12 cellular contexts compared by ENCODE assay signal in genomic region chr3:159796744-159797143, GRCh38. TPM values are rescaled to one million over a fixed set of nuclear protein-coding genes. Genes with fewer than 3 reads are reported as not detected.
DNase-seq lines count a peak whose midpoint lies in the region; ATAC-seq and TF ChIP-seq lines count a peak whose summit lies in the region.
"Had no signal": no experiment of that assay in that cellular context is flagged by ENCODE, and none has a peak within 500 bp of the region (broad histone marks: within the 10 kb centered on the region; RNA-seq: fewer than 3 reads in every experiment).

No MANE protein-coding gene starts in this region.

- no peaks in the 10 kb centered on the region for H4K20me1 ChIP-seq in GM23248 (ENCODE audit: insufficient read depth)

- no peak overlapping the region for H3K4me3 Mint-ChIP-seq in activated CD4-positive, alpha-beta T cell treated with anti-CD3 and anti-CD28 coated beads, Interleukin-2, amount 10 ng/mL, durations not matched to agents 7 days and 5 days

- peak overlapping the region; percentile 92 for H3K27ac ChIP-seq in GM23248
- peak overlapping the region; percentile 45 for H3K27ac ChIP-seq in skeletal muscle tissue (ENCODE audit: low read depth, low read length)
- no peak overlapping the region for H3K27ac ChIP-seq in A673 (ENCODE audit: low read depth, low read length, poor library complexity, severe bottlenecking)
- H3K27ac ChIP-seq: WERI-Rb-1 had no signal

- no peaks in the 10 kb centered on the region for H3K4me1 Mint-ChIP-seq in activated CD4-positive, alpha-beta T cell treated with anti-CD3 and anti-CD28 coated beads, Interleukin-2, amount 10 ng/mL, durations not matched to agents 7 days and 5 days

- H3K4me2 ChIP-seq in GM23248 (ENCODE audit: unreplicated experiment) = peak overlapping the region; percentile 9

- 0 to 3% methylated on average over 1 of the region's 1 CpG for WGBS in GM23248 (ENCODE audit: low coverage in 1 of 2, low lambda C conversion rate in 2 of 2, missing lambda C conversion rate in 2 of 2), 2 experiments

- H3K36me3 ChIP-seq in GM23248 (ENCODE audit: low read depth) (no peaks in the 10 kb centered on the region), skeletal muscle tissue (ENCODE audit: control insufficient read depth in 3 of 3, insufficient read depth in 3 of 3, low read length in 3 of 3) (no peaks in the 10 kb centered on the region), A673 (ENCODE audit: insufficient read depth, low read length, poor library complexity, severe bottlenecking) (no peaks in the 10 kb centered on the region)
- H3K36me3 ChIP-seq: WERI-Rb-1 had no signal

- POLR2A ChIA-PET in A673 (lab: Charles Lee; ENCODE audit: low non-redundant PET) = no interaction called here
- POLR2A ChIA-PET in activated CD4-positive, alpha-beta T cell treated with anti-CD3 and anti-CD28 coated beads, Interleukin-2, amount 10 ng/mL, durations not matched to agents 7 days and 5 days (lab: Charles Lee) = no interaction called here

- H3K36me3 Mint-ChIP-seq in activated CD4-positive, alpha-beta T cell treated with anti-CD3 and anti-CD28 coated beads, Interleukin-2, amount 10 ng/mL, durations not matched to agents 7 days and 5 days (ENCODE audit: low read depth) = no peaks in the 10 kb centered on the region

- H3F3A ChIP-seq in GM23248 (ENCODE audit: insufficient read depth) = peaks cover 38% of the 10 kb centered on the region

- ATAC-seq in left ventricle myocardium superior = peak; percentile 32

- no peak overlapping the region for H2AFZ ChIP-seq in GM23248

- H3K79me2 ChIP-seq in GM23248 (ENCODE audit: insufficient read depth) = peaks cover 97% of the 10 kb centered on the region

- no peaks in the 10 kb centered on the region for H3K9me3 Mint-ChIP-seq in activated CD4-positive, alpha-beta T cell treated with anti-CD3 and anti-CD28 coated beads, Interleukin-2, amount 10 ng/mL, durations not matched to agents 7 days and 5 days

- no peaks in the 10 kb centered on the region for H3K9me2 ChIP-seq in GM23248 (ENCODE audit: insufficient read depth)

- H3K27me3 ChIP-seq in GM23248 (replicated peaks; ENCODE audit: insufficient read depth) = no peaks in the 10 kb centered on the region
- H3K27me3 ChIP-seq in skeletal muscle tissue (ENCODE audit: control insufficient read depth in 3 of 3, insufficient read depth in 3 of 3, low read length in 3 of 3) = no peaks in the 10 kb centered on the region
- no peaks in the 10 kb centered on the region for H3K27me3 ChIP-seq in A673 (replicated peaks; ENCODE audit: insufficient read depth, low read depth, low read length, poor library complexity)

- H3K4me3 ChIP-seq in GM23248 (no peak overlapping the region), astrocyte of the cerebellum (ENCODE audit: low read depth, low read length) (no peak overlapping the region), skeletal muscle tissue (ENCODE audit: low read length in 3 of 3) (no peak overlapping the region), A673 (ENCODE audit: low read depth, low read length, poor library complexity, severe bottlenecking) (no peak overlapping the region)

- in situ Hi-C loops in GM23248 (cut with MboI) (no loop called here), astrocyte of the cerebellum (cut with HindIII; ENCODE audit: low sequenced_read_pairs) (no loop called here)

- DNase-seq in GM23248 (peak; percentile 96), astrocyte of the cerebellum (ENCODE audit: low read depth) (peak; percentile 66), left ventricle myocardium superior (no peak), A673 (ENCODE audit: low spot score) (no peak), NCI-H510A treated with DMSO at 0.1 percent for 48 hours (lab: John Stamatoyannopoulos, UW) (no peak), NCI-H2081 treated with DMSO at 0.1 percent for 48 hours (lab: John Stamatoyannopoulos, UW) (no peak)
- DNase-seq in activated CD4-positive, alpha-beta T cell treated with anti-CD3 and anti-CD28 coated beads, Interleukin-2, amount 10 ng/mL, durations not matched to agents 7 days and 5 days = no peak
- DNase-seq: activated naive CD4-positive, alpha-beta T cell treated with anti-CD3 and anti-CD28 coated beads, Interleukin-2, amount 50 U/mL, for 16 hours; Karpas-422; retina; WERI-Rb-1 had no signal

- no peaks in the 10 kb centered on the region for H3K27me3 Mint-ChIP-seq in activated CD4-positive, alpha-beta T cell treated with anti-CD3 and anti-CD28 coated beads, Interleukin-2, amount 10 ng/mL, durations not matched to agents 7 days and 5 days

- no TSS peak for BruUV-seq in A673 (replicated peaks; lab: Mats Ljungman, UMichigan)

- H3K27ac Mint-ChIP-seq in activated CD4-positive, alpha-beta T cell treated with anti-CD3 and anti-CD28 coated beads, Interleukin-2, amount 10 ng/mL, durations not matched to agents 7 days and 5 days = no peak overlapping the region

- CTCF ChIA-PET in A673 (lab: Charles Lee) = no interaction called here
- CTCF ChIA-PET in activated CD4-positive, alpha-beta T cell treated with anti-CD3 and anti-CD28 coated beads, Interleukin-2, amount 10 ng/mL, durations not matched to agents 7 days and 5 days (lab: Charles Lee) = no interaction called here

- H3K9me3 ChIP-seq in GM23248 (ENCODE audit: low read depth) (no peaks in the 10 kb centered on the region), skeletal muscle tissue (ENCODE audit: control insufficient read depth in 3 of 3, low read length in 3 of 3) (no peaks in the 10 kb centered on the region), A673 (ENCODE audit: low read depth, low read length, poor library complexity, severe bottlenecking) (no peaks in the 10 kb centered on the region)

- TF ChIP-seq CTCF in astrocyte of the cerebellum (IDR thresholded peaks at IDR 0.05; ENCODE audit: low read depth, low read length, missing control alignments) = no peak
- TF ChIP-seq CTCF in A673 (conservative IDR thresholded peaks at IDR 0.05; ENCODE audit: low read depth, low read length) = no peak

- intact Hi-C loops in left ventricle myocardium superior (cut with micrococcal nuclease) = no loop called here
- intact Hi-C loops in A673 (cut with micrococcal nuclease; ENCODE audit: unreplicated experiment) = no loop called here

- peak overlapping the region; percentile 77 for H3K9ac ChIP-seq in GM23248
- H3K9ac ChIP-seq in skeletal muscle tissue (ENCODE audit: low read depth in 1 of 3, low read length in 3 of 3) = no peak overlapping the region

- peaks cover 66% of the 10 kb centered on the region for H3K4me1 ChIP-seq in GM23248 (ENCODE audit: insufficient read depth)
- peaks cover 0 to 17% (median 7%) of the 10 kb centered on the region in 3 donors for H3K4me1 ChIP-seq in skeletal muscle tissue (ENCODE audit: control insufficient read depth in 3 of 3, insufficient read depth in 3 of 3, low read length in 3 of 3)
- no peaks in the 10 kb centered on the region for H3K4me1 ChIP-seq in A673 (ENCODE audit: insufficient read depth, low read length, poor library complexity, severe bottlenecking)

RNA-seq across cellular contexts. Expression of gene SCHIP1, which starts 42.9 kb away (rescaled TPM):
- total RNA-seq in GM23248 (2014; rRNA removed; shearing (Covaris generic)) = 2.7 and 2.9 TPM in 2 replicates
- 0.98 and 2.0 TPM in 2 replicates for polyA plus RNA-seq in GM23248 (2016; fragmentation: Nextera tagmentation; extraction: Ambion mirVana)
- total RNA-seq in left ventricle myocardium superior (56.3 TPM), skeletal muscle tissue (11.0 TPM), A673 (2021) (0.11 and 0.35 TPM in 2 replicates)
- under 1 TPM in 1 of 2 experiments, not detected in 1; 0.10 TPM for total RNA-seq in activated CD4-positive, alpha-beta T cell treated with anti-CD3 and anti-CD28 coated beads, Interleukin-2, amount 10 ng/mL, durations not matched to agents 7 days and 5 days

Comparison
In these comparisons a context has a peak if more than half of its experiments do, and no peak if none do; other contexts are left out.
1. DNase-seq: peak in GM23248 (single experiment) and astrocyte of the cerebellum (single experiment); none in left ventricle myocardium superior (single experiment), A673 (single experiment), NCI-H510A treated with DMSO at 0.1 percent for 48 hours (single experiment), NCI-H2081 treated with DMSO at 0.1 percent for 48 hours (single experiment) and activated CD4-positive, alpha-beta T cell treated with anti-CD3 and anti-CD28 coated beads, Interleukin-2, amount 10 ng/mL, durations not matched to agents 7 days and 5 days (single experiment).